ENCODE assay signal across 8 cellular contexts in the genomic region with DNA sequence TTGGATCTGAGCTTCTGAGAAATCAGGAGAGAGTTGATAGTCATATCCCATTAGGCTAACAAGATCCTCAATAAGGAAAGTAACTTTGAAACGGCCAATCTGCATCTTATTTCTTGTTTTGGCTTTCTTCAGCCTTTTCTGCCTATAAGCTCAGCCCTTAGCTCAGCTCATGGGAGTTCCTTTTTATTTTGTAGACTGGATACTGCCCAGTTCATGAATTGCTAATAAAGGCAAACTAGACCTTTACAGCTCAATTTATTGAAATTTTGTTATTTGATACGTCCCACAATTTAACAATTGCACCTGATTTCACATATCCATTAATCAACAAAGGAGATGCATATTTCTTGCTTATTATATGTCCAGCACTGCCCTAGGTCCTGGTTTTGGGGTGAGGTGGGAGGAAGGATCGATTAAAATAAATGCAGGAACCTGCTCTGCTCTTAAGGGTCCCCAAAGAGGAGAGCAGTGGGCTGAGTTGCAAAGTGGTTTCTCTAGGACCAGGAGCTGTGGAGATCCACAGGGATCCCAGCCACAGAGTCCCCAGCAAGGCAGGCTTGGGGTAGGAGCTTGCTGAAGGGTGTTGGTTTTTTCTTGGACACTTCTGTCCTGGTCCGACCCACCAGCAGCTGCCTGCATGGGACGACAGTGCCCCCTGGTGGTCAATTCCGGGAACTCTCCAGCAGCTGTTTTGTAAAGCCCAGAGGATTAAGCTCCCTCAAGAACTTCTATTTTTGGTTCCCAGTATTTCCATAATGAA. TPM values are rescaled to one million over a fixed set of nuclear protein-coding genes. Genes with fewer than 3 reads are reported as not detected.
DNase-seq lines count a peak whose midpoint lies in the region; ATAC-seq and TF ChIP-seq lines count a peak whose summit lies in the region.

No MANE protein-coding gene starts in this region.

- H3K4me1 ChIP-seq in A673 (ENCODE audit: insufficient read depth, low read length, poor library complexity, severe bottlenecking) (no peaks in the 10 kb centered on the region), PC-3 (ENCODE audit: insufficient read depth, low read length) (peaks cover 3% of the 10 kb centered on the region; the same call in 1 of the 2 replicates), fibroblast of lung (ENCODE audit: control insufficient read depth, extremely low read depth, insufficient read depth, low read length) (peaks cover 5% of the 10 kb centered on the region)

- H3K36me3 ChIP-seq in A673 (ENCODE audit: insufficient read depth, low read length, poor library complexity, severe bottlenecking), result no peaks in the 10 kb centered on the region
- H3K36me3 ChIP-seq in PC-3 (ENCODE audit: low read depth, low read length), result no peaks in the 10 kb centered on the region
- no peaks in the 10 kb centered on the region for H3K36me3 ChIP-seq in fibroblast of lung (ENCODE audit: control insufficient read depth, insufficient read depth, low read length)

- H3F3A ChIP-seq in PC-3 (ENCODE audit: low read length, unreplicated experiment), result no peaks in the 10 kb centered on the region

- ATAC-seq in GM18511 (IDR thresholded peaks at IDR 0.05; ENCODE audit: unreplicated experiment) (peak; percentile 71), PC-3 (peak; percentile 94)

- H3K36me3 Mint-ChIP-seq in nephron (ENCODE audit: low read depth), result no peaks in the 10 kb centered on the region

- no peaks in the 10 kb centered on the region for H3K9me2 ChIP-seq in PC-3 (replicated peaks; ENCODE audit: low read length)

- H3K27ac ChIP-seq in A673 (ENCODE audit: low read depth, low read length, poor library complexity, severe bottlenecking), result no peak overlapping the region
- no peak overlapping the region for H3K27ac ChIP-seq in PC-3 (ENCODE audit: low read length)
- H3K27ac ChIP-seq in fibroblast of lung (ENCODE audit: insufficient read depth, low read length), result no peak overlapping the region

- intact Hi-C loops in A673 (cut with micrococcal nuclease; ENCODE audit: unreplicated experiment), result loop anchor here (1.0 to 5.0 kb wide), 4 partner anchors 327 to 775 kb away; no protein-coding TSS in a partner anchor
- intact Hi-C loops in PC-3 (cut with micrococcal nuclease), result loop anchor here (1.0 to 5.0 kb wide), 8 partner anchors 87 to 780 kb away; a partner anchor contains a TSS

- H4K20me1 ChIP-seq in PC-3 (ENCODE audit: low read length), result no peaks in the 10 kb centered on the region
- no peaks in the 10 kb centered on the region for H4K20me1 ChIP-seq in fibroblast of lung (ENCODE audit: control insufficient read depth, extremely low read depth, insufficient read depth, low read length)

- no peaks in the 10 kb centered on the region for H3K27me3 ChIP-seq in A673 (replicated peaks; ENCODE audit: insufficient read depth, low read depth, low read length, poor library complexity)
- no peaks in the 10 kb centered on the region for H3K27me3 ChIP-seq in PC-3 (ENCODE audit: low read length)
- H3K27me3 ChIP-seq in fibroblast of lung (ENCODE audit: control insufficient read depth, insufficient read depth, low read length), result no peaks in the 10 kb centered on the region

- no peak overlapping the region for H3K9ac ChIP-seq in PC-3 (ENCODE audit: low read length)
- no peak overlapping the region for H3K9ac ChIP-seq in fibroblast of lung (ENCODE audit: insufficient read depth, low read length)

- H3K4me3 ChIP-seq in A673 (ENCODE audit: low read depth, low read length, poor library complexity, severe bottlenecking) (no peak overlapping the region), PC-3 (ENCODE audit: low read length) (0 out of 2 replicates have a peak overlapping the region, but pooled peaks have one; percentile 20), fibroblast of lung (replicated peaks in 1 of 4; ENCODE audit: control extremely low read depth in 1 of 4, insufficient read depth in 1 of 4, low read depth in 3 of 4, low read length in 4 of 4) (peak overlapping the region in 1 of 4 experiments; percentile 25)

- H2AFZ ChIP-seq in PC-3 (ENCODE audit: low read length), result peak overlapping the region; percentile 56
- H2AFZ ChIP-seq in fibroblast of lung (ENCODE audit: low read length), result no peak overlapping the region

- CTCF ChIA-PET in A673 (lab: Charles Lee) (interaction anchor here (0.6 to 4.0 kb wide), 16 partner anchors 9 to 775 kb away, joined by 3 to 34 read pairs (median 4); a partner anchor contains a TSS), PC-3 (lab: Charles Lee) (interaction anchor here (0.5 to 1.9 kb wide), 32 partner anchors 10 to 775 kb away, joined by 3 to 78 read pairs (median 4); a partner anchor contains a TSS)

- no peaks in the 10 kb centered on the region for H3K27me3 Mint-ChIP-seq in nephron (ENCODE audit: low read depth)

- H3K4me2 ChIP-seq in PC-3 (ENCODE audit: low read length), result peak overlapping the region; percentile 55
- H3K4me2 ChIP-seq in fibroblast of lung (ENCODE audit: extremely low read depth, insufficient read depth, low read length), result no peak overlapping the region

- peak; percentile 97 for TF ChIP-seq CTCF in A673 (conservative IDR thresholded peaks at IDR 0.05; ENCODE audit: low read depth, low read length)
- peak; percentile 100 for TF ChIP-seq CTCF in PC-3 (conservative IDR thresholded peaks at IDR 0.05; ENCODE audit: low read depth, low read length)
- TF ChIP-seq CTCF in fibroblast of lung (conservative IDR thresholded peaks at IDR 0.05 in 1 of 2, IDR thresholded peaks at IDR 0.05 in 1 of 2; ENCODE audit: low read depth in 1 of 2, low read length in 2 of 2), result peak; percentile 96 to 97
- TF ChIP-seq CTCF in nephron (IDR thresholded peaks at IDR 0.05; ENCODE audit: unreplicated experiment in 3 of 3), result peak; percentile 94 to 98 (median 95)

- H3K9me3 ChIP-seq in A673 (ENCODE audit: low read depth, low read length, poor library complexity, severe bottlenecking) (no peaks in the 10 kb centered on the region), PC-3 (ENCODE audit: low read length) (no peaks in the 10 kb centered on the region), fibroblast of lung (ENCODE audit: control insufficient read depth, insufficient read depth, low read depth, low read length) (no peaks in the 10 kb centered on the region)

- H3K9me3 Mint-ChIP-seq in nephron, result no peaks in the 10 kb centered on the region

- no TSS peak for BruUV-seq in A673 (replicated peaks; lab: Mats Ljungman, UMichigan)
- BruUV-seq in PC-3 (replicated peaks; lab: Mats Ljungman, UMichigan), result no TSS peak

- H3K27ac Mint-ChIP-seq in nephron, result peak overlapping the region in 1 of 3 experiments; percentile 18

- H3K4me1 Mint-ChIP-seq in nephron, result peaks cover 36% of the 10 kb centered on the region

- DNase-seq in A673 (ENCODE audit: low spot score) (peak; percentile 86), HuH-7.5 (ENCODE audit: low spot score) (peak; percentile 72), PC-3 (peak; percentile 98), fibroblast of lung (ENCODE audit: low read depth in 2 of 2) (peak; percentile 55 to 86)
- DNase-seq in activated T-cell treated with anti-CD3 and anti-CD28 coated beads, Interleukin-2, amount 50 U/mL, for 1 hour, result peak; percentile 84
- DNase-seq in stimulated activated naive CD4-positive, alpha-beta T cell (lab: John Stamatoyannopoulos, UW), result peak; percentile 27 to 77 (median 72)

- H3K79me2 ChIP-seq in PC-3 (ENCODE audit: low read length), result no peaks in the 10 kb centered on the region
- H3K79me2 ChIP-seq in fibroblast of lung (ENCODE audit: control insufficient read depth, insufficient read depth, low read length), result no peaks in the 10 kb centered on the region

- POLR2A ChIA-PET in A673 (lab: Charles Lee; ENCODE audit: low non-redundant PET) (no interaction called here), PC-3 (lab: Charles Lee; ENCODE audit: unreplicated experiment) (interaction anchor here (0.6 to 1.1 kb wide), 2 partner anchors 22 to 106 kb away, joined by 3 read pairs; no protein-coding TSS in a partner anchor)

- peak overlapping the region in 1 of 3 experiments; percentile 62 for H3K4me3 Mint-ChIP-seq in nephron

RNA-seq across cellular contexts. Expression of a gene that starts 22.9 kb away (rescaled TPM):
- total RNA-seq in A673 (2021), result 51.0 and 59.5 TPM in 2 replicates
- 153 and 161 TPM in 2 replicates for total RNA-seq in PC-3 (2014; rRNA removed)
- 58.1 and 65.5 TPM in 2 replicates for total RNA-seq in fibroblast of lung
- 33.3 and 39.5 TPM in 2 replicates for polyA plus RNA-seq in fibroblast of lung
- 76.3 and 99.6 TPM in 2 replicates for polyA plus RNA-seq in fibroblast of lung (2012)
- polyA minus RNA-seq in fibroblast of lung (ENCODE audit: low replicate concordance), result 23.9 and 29.3 TPM in 2 replicates

RNA-seq across cellular contexts. Expression of a gene that starts 40.9 kb away (rescaled TPM):
- total RNA-seq in A673 (2021), result 14.5 and 15.6 TPM in 2 replicates
- 18.7 and 37.5 TPM in 2 replicates for total RNA-seq in PC-3 (2014; rRNA removed)
- total RNA-seq in fibroblast of lung, result 9.0 and 16.0 TPM in 2 replicates
- polyA plus RNA-seq in fibroblast of lung, result 5.7 and 8.4 TPM in 2 replicates
- 3.9 and 6.1 TPM in 2 replicates for polyA plus RNA-seq in fibroblast of lung (2012)
- 12.9 and 19.2 TPM in 2 replicates for polyA minus RNA-seq in fibroblast of lung (ENCODE audit: low replicate concordance)
